ENCODE assay signal across 1 cellular context in the genomic region with DNA sequence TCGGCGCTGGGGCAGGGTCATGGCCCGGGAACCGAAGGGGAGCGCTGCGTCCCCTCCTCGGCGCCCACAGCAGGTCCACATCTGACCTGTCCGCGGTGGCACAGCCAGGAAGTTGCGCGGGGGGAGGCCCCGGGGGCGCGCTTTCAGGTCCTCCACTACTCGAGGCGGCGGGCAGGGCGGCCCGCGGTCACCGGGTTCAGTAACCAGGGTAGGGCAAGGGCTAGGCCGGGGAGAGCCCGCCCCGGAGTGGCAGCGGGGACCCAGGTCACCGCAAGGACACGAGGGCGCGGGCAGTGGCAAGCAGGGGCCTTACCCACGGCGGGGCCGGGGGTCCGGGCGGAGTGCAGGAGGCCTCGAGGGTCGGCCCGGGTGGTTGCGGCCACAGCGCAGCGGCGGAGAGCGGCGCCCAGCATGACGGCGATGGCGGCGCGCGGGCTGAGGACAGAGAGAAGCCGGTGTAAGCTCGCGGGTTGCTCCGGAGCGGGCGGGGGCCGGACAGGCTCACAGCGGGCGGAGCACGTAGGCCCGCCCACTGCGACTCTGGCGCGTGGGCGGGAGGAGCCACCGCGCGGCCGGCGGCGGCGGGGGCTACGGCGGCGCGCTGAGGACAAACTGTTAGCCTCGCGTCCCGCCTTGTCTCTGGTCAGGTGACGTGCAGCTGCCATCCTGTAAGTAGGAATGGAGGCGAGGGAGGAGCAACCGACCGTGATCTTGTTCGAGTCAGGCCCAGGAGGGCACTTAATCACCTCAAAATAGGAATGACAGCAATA.
TF ChIP-seq lines count a peak whose summit lies in the region.

A gene (minus strand): TSS at position 472 of the 770 bp plus-strand sequence. CDS start 59 bp downstream, at position 413.

TF ChIP-seq in HepG2, 621 proteins besides CTCF, POLR2A, EP300 and RAD21 (continued from another document and continues in another):
- TF ChIP-seq ZNF326 (CRISPR knock-in tag; IDR thresholded peaks at IDR 0.05; ENCODE audit: borderline replicate concordance): no peak
- 0 out of 2 replicates have a peak, but pooled peaks have one; percentile 54 for TF ChIP-seq ZNF570 (CRISPR knock-in tag; IDR thresholded peaks at IDR 0.05; ENCODE audit: borderline replicate concordance)
- TF ChIP-seq TEAD3 (CRISPR knock-in tag; optimal IDR thresholded peaks at IDR 0.05; ENCODE audit: borderline replicate concordance): no peak
- peak; percentile 86 for TF ChIP-seq ZNF296 (CRISPR knock-in tag; conservative IDR thresholded peaks at IDR 0.05)
- no peak for TF ChIP-seq FOXJ3 (CRISPR knock-in tag; IDR thresholded peaks at IDR 0.05; ENCODE audit: borderline replicate concordance)
- TF ChIP-seq, protein P1, sequence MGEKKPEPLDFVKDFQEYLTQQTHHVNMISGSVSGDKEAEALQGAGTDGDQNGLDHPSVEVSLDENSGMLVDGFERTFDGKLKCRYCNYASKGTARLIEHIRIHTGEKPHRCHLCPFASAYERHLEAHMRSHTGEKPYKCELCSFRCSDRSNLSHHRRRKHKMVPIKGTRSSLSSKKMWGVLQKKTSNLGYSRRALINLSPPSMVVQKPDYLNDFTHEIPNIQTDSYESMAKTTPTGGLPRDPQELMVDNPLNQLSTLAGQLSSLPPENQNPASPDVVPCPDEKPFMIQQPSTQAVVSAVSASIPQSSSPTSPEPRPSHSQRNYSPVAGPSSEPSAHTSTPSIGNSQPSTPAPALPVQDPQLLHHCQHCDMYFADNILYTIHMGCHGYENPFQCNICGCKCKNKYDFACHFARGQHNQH (CRISPR knock-in tag; IDR thresholded peaks at IDR 0.05): no peak; the same call in 1 of the 2 replicates
- TF ChIP-seq CBX5 (CRISPR knock-in tag; IDR thresholded peaks at IDR 0.05; ENCODE audit: borderline replicate concordance): no peak
- TF ChIP-seq, protein P2, sequence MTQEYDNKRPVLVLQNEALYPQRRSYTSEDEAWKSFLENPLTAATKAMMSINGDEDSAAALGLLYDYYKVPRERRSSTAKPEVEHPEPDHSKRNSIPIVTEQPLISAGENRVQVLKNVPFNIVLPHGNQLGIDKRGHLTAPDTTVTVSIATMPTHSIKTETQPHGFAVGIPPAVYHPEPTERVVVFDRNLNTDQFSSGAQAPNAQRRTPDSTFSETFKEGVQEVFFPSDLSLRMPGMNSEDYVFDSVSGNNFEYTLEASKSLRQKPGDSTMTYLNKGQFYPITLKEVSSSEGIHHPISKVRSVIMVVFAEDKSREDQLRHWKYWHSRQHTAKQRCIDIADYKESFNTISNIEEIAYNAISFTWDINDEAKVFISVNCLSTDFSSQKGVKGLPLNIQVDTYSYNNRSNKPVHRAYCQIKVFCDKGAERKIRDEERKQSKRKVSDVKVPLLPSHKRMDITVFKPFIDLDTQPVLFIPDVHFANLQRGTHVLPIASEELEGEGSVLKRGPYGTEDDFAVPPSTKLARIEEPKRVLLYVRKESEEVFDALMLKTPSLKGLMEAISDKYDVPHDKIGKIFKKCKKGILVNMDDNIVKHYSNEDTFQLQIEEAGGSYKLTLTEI (CRISPR knock-in tag; conservative IDR thresholded peaks at IDR 0.05): no peak
- TF ChIP-seq SSRP1 (CRISPR knock-in tag; IDR thresholded peaks at IDR 0.05): no peak
- TF ChIP-seq, protein P3, sequence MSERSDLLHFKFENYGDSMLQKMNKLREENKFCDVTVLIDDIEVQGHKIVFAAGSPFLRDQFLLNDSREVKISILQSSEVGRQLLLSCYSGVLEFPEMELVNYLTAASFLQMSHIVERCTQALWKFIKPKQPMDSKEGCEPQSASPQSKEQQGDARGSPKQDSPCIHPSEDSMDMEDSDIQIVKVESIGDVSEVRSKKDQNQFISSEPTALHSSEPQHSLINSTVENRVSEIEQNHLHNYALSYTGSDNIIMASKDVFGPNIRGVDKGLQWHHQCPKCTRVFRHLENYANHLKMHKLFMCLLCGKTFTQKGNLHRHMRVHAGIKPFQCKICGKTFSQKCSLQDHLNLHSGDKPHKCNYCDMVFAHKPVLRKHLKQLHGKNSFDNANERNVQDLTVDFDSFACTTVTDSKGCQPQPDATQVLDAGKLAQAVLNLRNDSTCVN (CRISPR knock-in tag; IDR thresholded peaks at IDR 0.05; ENCODE audit: borderline replicate concordance): no peak
- TF ChIP-seq, protein P4, sequence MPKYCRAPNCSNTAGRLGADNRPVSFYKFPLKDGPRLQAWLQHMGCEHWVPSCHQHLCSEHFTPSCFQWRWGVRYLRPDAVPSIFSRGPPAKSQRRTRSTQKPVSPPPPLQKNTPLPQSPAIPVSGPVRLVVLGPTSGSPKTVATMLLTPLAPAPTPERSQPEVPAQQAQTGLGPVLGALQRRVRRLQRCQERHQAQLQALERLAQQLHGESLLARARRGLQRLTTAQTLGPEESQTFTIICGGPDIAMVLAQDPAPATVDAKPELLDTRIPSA (CRISPR knock-in tag; IDR thresholded peaks at IDR 0.05; ENCODE audit: borderline replicate concordance): no peak
- no peak for TF ChIP-seq KLF15 (CRISPR knock-in tag; IDR thresholded peaks at IDR 0.05; ENCODE audit: borderline replicate concordance)
- TF ChIP-seq, protein P5, sequence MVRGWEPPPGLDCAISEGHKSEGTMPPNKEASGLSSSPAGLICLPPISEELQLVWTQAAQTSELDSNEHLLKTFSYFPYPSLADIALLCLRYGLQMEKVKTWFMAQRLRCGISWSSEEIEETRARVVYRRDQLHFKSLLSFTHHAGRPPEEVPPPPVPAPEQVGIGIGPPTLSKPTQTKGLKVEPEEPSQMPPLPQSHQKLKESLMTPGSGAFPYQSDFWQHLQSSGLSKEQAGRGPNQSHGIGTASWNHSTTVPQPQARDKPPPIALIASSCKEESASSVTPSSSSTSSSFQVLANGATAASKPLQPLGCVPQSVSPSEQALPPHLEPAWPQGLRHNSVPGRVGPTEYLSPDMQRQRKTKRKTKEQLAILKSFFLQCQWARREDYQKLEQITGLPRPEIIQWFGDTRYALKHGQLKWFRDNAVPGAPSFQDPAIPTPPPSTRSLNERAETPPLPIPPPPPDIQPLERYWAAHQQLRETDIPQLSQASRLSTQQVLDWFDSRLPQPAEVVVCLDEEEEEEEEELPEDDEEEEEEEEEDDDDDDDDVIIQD (CRISPR knock-in tag; IDR thresholded peaks at IDR 0.05; ENCODE audit: low read depth): no peak
- TF ChIP-seq MLLT10 (CRISPR knock-in tag; IDR thresholded peaks at IDR 0.05): no peak
- TF ChIP-seq SYNCRIP (IDR thresholded peaks at IDR 0.05; ENCODE audit: insufficient read depth, low read depth, low read length): no peak
- TF ChIP-seq ZNF30 (CRISPR knock-in tag; IDR thresholded peaks at IDR 0.05): 0 out of 2 replicates have a peak, but pooled peaks have one; percentile 64
- TF ChIP-seq, protein P6, sequence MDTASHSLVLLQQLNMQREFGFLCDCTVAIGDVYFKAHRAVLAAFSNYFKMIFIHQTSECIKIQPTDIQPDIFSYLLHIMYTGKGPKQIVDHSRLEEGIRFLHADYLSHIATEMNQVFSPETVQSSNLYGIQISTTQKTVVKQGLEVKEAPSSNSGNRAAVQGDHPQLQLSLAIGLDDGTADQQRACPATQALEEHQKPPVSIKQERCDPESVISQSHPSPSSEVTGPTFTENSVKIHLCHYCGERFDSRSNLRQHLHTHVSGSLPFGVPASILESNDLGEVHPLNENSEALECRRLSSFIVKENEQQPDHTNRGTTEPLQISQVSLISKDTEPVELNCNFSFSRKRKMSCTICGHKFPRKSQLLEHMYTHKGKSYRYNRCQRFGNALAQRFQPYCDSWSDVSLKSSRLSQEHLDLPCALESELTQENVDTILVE (CRISPR knock-in tag; IDR thresholded peaks at IDR 0.05): peak; percentile 70
- no peak for TF ChIP-seq ZNF577 (CRISPR knock-in tag; IDR thresholded peaks at IDR 0.05; ENCODE audit: borderline replicate concordance, low read depth)
- TF ChIP-seq, protein P7, sequence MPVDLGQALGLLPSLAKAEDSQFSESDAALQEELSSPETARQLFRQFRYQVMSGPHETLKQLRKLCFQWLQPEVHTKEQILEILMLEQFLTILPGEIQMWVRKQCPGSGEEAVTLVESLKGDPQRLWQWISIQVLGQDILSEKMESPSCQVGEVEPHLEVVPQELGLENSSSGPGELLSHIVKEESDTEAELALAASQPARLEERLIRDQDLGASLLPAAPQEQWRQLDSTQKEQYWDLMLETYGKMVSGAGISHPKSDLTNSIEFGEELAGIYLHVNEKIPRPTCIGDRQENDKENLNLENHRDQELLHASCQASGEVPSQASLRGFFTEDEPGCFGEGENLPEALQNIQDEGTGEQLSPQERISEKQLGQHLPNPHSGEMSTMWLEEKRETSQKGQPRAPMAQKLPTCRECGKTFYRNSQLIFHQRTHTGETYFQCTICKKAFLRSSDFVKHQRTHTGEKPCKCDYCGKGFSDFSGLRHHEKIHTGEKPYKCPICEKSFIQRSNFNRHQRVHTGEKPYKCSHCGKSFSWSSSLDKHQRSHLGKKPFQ (CRISPR knock-in tag; IDR thresholded peaks at IDR 0.05; ENCODE audit: insufficient replicate concordance): no peak
- no peak for TF ChIP-seq GPN1 (CRISPR knock-in tag; IDR thresholded peaks at IDR 0.05; ENCODE audit: borderline replicate concordance)
- TF ChIP-seq MAFG (CRISPR knock-in tag; IDR thresholded peaks at IDR 0.05): no peak
- TF ChIP-seq, protein P8, sequence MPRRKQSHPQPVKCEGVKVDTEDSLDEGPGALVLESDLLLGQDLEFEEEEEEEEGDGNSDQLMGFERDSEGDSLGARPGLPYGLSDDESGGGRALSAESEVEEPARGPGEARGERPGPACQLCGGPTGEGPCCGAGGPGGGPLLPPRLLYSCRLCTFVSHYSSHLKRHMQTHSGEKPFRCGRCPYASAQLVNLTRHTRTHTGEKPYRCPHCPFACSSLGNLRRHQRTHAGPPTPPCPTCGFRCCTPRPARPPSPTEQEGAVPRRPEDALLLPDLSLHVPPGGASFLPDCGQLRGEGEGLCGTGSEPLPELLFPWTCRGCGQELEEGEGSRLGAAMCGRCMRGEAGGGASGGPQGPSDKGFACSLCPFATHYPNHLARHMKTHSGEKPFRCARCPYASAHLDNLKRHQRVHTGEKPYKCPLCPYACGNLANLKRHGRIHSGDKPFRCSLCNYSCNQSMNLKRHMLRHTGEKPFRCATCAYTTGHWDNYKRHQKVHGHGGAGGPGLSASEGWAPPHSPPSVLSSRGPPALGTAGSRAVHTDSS (CRISPR knock-in tag; conservative IDR thresholded peaks at IDR 0.05): 0 out of 2 replicates have a peak, but pooled peaks have one; percentile 68
- TF ChIP-seq, protein P9, sequence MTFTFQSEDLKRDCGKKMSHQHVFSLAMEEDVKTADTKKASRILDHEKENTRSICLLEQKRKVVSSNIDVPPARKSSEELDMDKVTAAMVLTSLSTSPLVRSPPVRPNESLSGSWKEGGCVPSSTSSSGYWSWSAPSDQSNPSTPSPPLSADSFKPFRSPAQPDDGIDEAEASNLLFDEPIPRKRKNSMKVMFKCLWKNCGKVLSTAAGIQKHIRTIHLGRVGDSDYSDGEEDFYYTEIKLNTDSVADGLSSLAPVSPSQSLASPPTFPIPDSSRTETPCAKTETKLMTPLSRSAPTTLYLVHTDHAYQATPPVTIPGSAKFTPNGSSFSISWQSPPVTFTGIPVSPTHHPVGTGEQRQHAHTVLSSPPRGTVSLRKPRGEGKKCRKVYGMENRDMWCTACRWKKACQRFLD (CRISPR knock-in tag; IDR thresholded peaks at IDR 0.05; ENCODE audit: borderline replicate concordance): peak; percentile 91; the same call in 1 of the 2 replicates
- TF ChIP-seq SMAD1 (CRISPR knock-in tag; IDR thresholded peaks at IDR 0.05; ENCODE audit: borderline replicate concordance, low read depth): peak; percentile 81; the same call in 1 of the 2 replicates
- no peak for TF ChIP-seq XBP1 (CRISPR knock-in tag; IDR thresholded peaks at IDR 0.05)
- TF ChIP-seq SRF (IDR thresholded peaks at IDR 0.05; ENCODE audit: low read depth, low read length): no peak
- 0 out of 2 replicates have a peak, but pooled peaks have one; percentile 38 for TF ChIP-seq CCDC6 (CRISPR knock-in tag; IDR thresholded peaks at IDR 0.05)
- TF ChIP-seq ADNP (CRISPR knock-in tag; IDR thresholded peaks at IDR 0.05): no peak
- TF ChIP-seq SMAD9 (CRISPR knock-in tag; IDR thresholded peaks at IDR 0.05): no peak
- TF ChIP-seq ZNF720 (CRISPR knock-in tag; IDR thresholded peaks at IDR 0.05): no peak
- TF ChIP-seq PLRG1 (conservative IDR thresholded peaks at IDR 0.05): no peak
- TF ChIP-seq SMC3 (IDR thresholded peaks at IDR 0.05; ENCODE audit: low read length): no peak
- peak; percentile 59; the same call in 1 of the 2 replicates for TF ChIP-seq KMT2A (CRISPR knock-in tag; IDR thresholded peaks at IDR 0.05)
- TF ChIP-seq ZNF446 (CRISPR knock-in tag; IDR thresholded peaks at IDR 0.05): peak; percentile 90
- peak; percentile 64 for TF ChIP-seq ARNT2 (CRISPR knock-in tag; IDR thresholded peaks at IDR 0.05; ENCODE audit: low read depth)
- peak; percentile 88 for TF ChIP-seq PHF21A (CRISPR knock-in tag; IDR thresholded peaks at IDR 0.05)
- no peak for TF ChIP-seq NFATC3 (CRISPR knock-in tag; IDR thresholded peaks at IDR 0.05)
- TF ChIP-seq ZNF589 (CRISPR knock-in tag; conservative IDR thresholded peaks at IDR 0.05): no peak; the same call in 1 of the 2 replicates
- peak; percentile 68; the same call in 1 of the 2 replicates for TF ChIP-seq ETV5 (CRISPR knock-in tag; IDR thresholded peaks at IDR 0.05; ENCODE audit: borderline replicate concordance)
- TF ChIP-seq, protein P10, sequence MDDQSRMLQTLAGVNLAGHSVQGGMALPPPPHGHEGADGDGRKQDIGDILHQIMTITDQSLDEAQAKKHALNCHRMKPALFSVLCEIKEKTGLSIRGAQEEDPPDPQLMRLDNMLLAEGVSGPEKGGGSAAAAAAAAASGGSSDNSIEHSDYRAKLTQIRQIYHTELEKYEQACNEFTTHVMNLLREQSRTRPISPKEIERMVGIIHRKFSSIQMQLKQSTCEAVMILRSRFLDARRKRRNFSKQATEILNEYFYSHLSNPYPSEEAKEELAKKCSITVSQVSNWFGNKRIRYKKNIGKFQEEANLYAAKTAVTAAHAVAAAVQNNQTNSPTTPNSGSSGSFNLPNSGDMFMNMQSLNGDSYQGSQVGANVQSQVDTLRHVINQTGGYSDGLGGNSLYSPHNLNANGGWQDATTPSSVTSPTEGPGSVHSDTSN (CRISPR knock-in tag; IDR thresholded peaks at IDR 0.05; ENCODE audit: borderline replicate concordance): no peak
- TF ChIP-seq, protein P11, sequence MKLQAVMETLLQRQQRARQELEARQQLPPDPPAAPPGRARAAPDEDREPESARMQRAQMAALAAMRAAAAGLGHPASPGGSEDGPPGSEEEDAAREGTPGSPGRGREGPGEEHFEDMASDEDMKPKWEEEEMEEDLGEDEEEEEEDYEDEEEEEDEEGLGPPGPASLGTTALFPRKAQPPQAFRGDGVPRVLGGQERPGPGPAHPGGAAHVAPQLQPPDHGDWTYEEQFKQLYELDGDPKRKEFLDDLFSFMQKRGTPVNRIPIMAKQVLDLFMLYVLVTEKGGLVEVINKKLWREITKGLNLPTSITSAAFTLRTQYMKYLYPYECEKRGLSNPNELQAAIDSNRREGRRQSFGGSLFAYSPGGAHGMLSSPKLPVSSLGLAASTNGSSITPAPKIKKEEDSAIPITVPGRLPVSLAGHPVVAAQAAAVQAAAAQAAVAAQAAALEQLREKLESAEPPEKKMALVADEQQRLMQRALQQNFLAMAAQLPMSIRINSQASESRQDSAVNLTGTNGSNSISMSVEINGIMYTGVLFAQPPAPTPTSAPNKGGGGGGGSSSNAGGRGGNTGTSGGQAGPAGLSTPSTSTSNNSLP (IDR thresholded peaks at IDR 0.05; ENCODE audit: low read depth, low read length): peak; percentile 39; the same call in 1 of the 2 replicates
- 0 out of 2 replicates have a peak, but pooled peaks have one; percentile 39 for TF ChIP-seq MAF1 (CRISPR knock-in tag; IDR thresholded peaks at IDR 0.05; ENCODE audit: borderline replicate concordance)
- TF ChIP-seq ZNF790 (CRISPR knock-in tag; IDR thresholded peaks at IDR 0.05; ENCODE audit: borderline replicate concordance): peak; percentile 90; the same call in 1 of the 2 replicates
